ENCODE assay signal across 15 cellular contexts in the genomic region with DNA sequence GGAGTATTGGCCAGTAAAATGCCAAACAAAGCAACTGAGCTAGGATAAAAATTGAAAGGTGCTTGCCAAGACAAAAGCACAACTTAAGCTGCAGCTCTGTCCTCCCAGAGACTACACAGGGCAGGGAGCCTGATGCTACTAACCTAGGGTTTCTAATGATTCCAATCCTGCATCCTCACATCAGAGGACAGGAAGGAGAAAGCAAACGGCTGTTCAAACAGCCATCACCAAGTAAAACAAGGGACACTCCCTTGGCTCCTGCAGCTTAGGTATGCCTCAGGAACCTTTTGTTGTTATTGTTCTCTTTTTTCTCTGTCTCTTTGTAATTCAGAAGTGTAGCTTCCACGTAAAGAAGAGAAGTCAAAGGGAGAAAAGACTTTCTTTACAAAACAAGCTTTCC.
DNase-seq lines count a peak whose midpoint lies in the region; ATAC-seq and TF ChIP-seq lines count a peak whose summit lies in the region.
"Had no signal": no experiment of that assay in that cellular context is flagged by ENCODE, and none has a peak within 500 bp of the region (broad histone marks: within the 10 kb centered on the region; RNA-seq: fewer than 3 reads in every experiment).

No MANE protein-coding gene starts in this region.

- no peak for TF ChIP-seq CTCF in endothelial cell (IDR thresholded peaks at IDR 0.05; ENCODE audit: unreplicated experiment)

- H3K4me1 ChIP-seq in HUES6 (ENCODE audit: control insufficient read depth, insufficient read depth, low read length) = peaks cover 54% of the 10 kb centered on the region

- no peaks in the 10 kb centered on the region for H3K9me3 ChIP-seq in HUES6 (ENCODE audit: control insufficient read depth, insufficient read depth, low read depth, low read length)
- H3K9me3 ChIP-seq: right atrium auricular region, upper lobe of right lung had no signal

- no peaks in the 10 kb centered on the region for H3K36me3 ChIP-seq in HUES6 (ENCODE audit: control insufficient read depth, insufficient read depth, low read length)
- H3K36me3 ChIP-seq: right atrium auricular region, upper lobe of right lung had no signal

- no peaks in the 10 kb centered on the region for H3K9me3 Mint-ChIP-seq in endothelial cell (ENCODE audit: unreplicated experiment)
- H3K9me3 Mint-ChIP-seq in activated naive CD4-positive, alpha-beta T cell treated with anti-CD3 and anti-CD28 coated beads, Interleukin-2, amount 50 U/mL, for 72 hours = no peaks in the 10 kb centered on the region
- H3K9me3 Mint-ChIP-seq in stimulated activated naive B cell treated with anti-CD40 and anti-IgM and Interleukin-4, amounts not matched to agents 10 μg/mL and 1 μg/mL and 100 μg/mL, for 72 hours = no peaks in the 10 kb centered on the region
- no peaks in the 10 kb centered on the region for H3K9me3 Mint-ChIP-seq in naive thymus-derived CD8-positive, alpha-beta T cell
- H3K9me3 Mint-ChIP-seq: nephron had no signal

- H3K27ac ChIP-seq in HUES6 (ENCODE audit: low read depth, low read length) = peak overlapping the region; percentile 85
- H3K27ac ChIP-seq: epithelial cell of prostate, right atrium auricular region, upper lobe of right lung had no signal

- no peak for ATAC-seq in activated naive CD4-positive, alpha-beta T cell treated with anti-CD3 and anti-CD28 coated beads, Interleukin-2, amount 50 U/mL, for 72 hours
- no peak for ATAC-seq in stimulated activated naive B cell treated with anti-CD40 and anti-IgM and Interleukin-4, amounts not matched to agents 10 μg/mL and 1 μg/mL and 100 μg/mL, for 72 hours (replicated peaks)
- ATAC-seq in naive thymus-derived CD8-positive, alpha-beta T cell = no peak
- ATAC-seq in GM19395 (IDR thresholded peaks at IDR 0.05; ENCODE audit: unreplicated experiment) = no peak
- ATAC-seq: upper lobe of right lung had no signal

- H3K27me3 ChIP-seq in HUES6 (ENCODE audit: control insufficient read depth, insufficient read depth, low read length) = no peaks in the 10 kb centered on the region
- H3K27me3 ChIP-seq: right atrium auricular region, upper lobe of right lung had no signal

- no peak overlapping the region for H3K4me3 Mint-ChIP-seq in endothelial cell (ENCODE audit: unreplicated experiment)
- H3K4me3 Mint-ChIP-seq in stimulated activated naive B cell treated with anti-CD40 and anti-IgM and Interleukin-4, amounts not matched to agents 10 μg/mL and 1 μg/mL and 100 μg/mL, for 72 hours = peak overlapping the region in 1 of 2 donors; percentile 18
- H3K4me3 Mint-ChIP-seq in naive thymus-derived CD8-positive, alpha-beta T cell = no peak overlapping the region
- H3K4me3 Mint-ChIP-seq: nephron had no signal

- peak overlapping the region; percentile 68 for H3K27ac Mint-ChIP-seq in endothelial cell (ENCODE audit: unreplicated experiment)
- no peak overlapping the region for H3K27ac Mint-ChIP-seq in activated naive CD4-positive, alpha-beta T cell treated with anti-CD3 and anti-CD28 coated beads, Interleukin-2, amount 50 U/mL, for 72 hours
- no peak overlapping the region for H3K27ac Mint-ChIP-seq in stimulated activated naive B cell treated with anti-CD40 and anti-IgM and Interleukin-4, amounts not matched to agents 10 μg/mL and 1 μg/mL and 100 μg/mL, for 72 hours
- no peak overlapping the region for H3K27ac Mint-ChIP-seq in naive thymus-derived CD8-positive, alpha-beta T cell

- no peaks in the 10 kb centered on the region for H3K27me3 Mint-ChIP-seq in endothelial cell (ENCODE audit: unreplicated experiment)
- no peaks in the 10 kb centered on the region for H3K27me3 Mint-ChIP-seq in stimulated activated naive B cell treated with anti-CD40 and anti-IgM and Interleukin-4, amounts not matched to agents 10 μg/mL and 1 μg/mL and 100 μg/mL, for 72 hours
- peaks cover 0 to 15% (median 3%) of the 10 kb centered on the region in 5 donors for H3K27me3 Mint-ChIP-seq in naive thymus-derived CD8-positive, alpha-beta T cell

- DNase-seq in COLO668 (lab: John Stamatoyannopoulos, UW; ENCODE audit: unreplicated experiment) = peak; percentile 17
- peak; percentile 31 for DNase-seq in NCI-H774 (lab: John Stamatoyannopoulos, UW)
- no peak for DNase-seq in endothelial cell (ENCODE audit: low spot score)
- DNase-seq in activated naive CD4-positive, alpha-beta T cell treated with anti-CD3 and anti-CD28 coated beads, Interleukin-2, amount 50 U/mL, for 72 hours (ENCODE audit: low spot score in 2 of 2) = no peak
- DNase-seq in stimulated activated naive B cell treated with anti-CD40 and anti-IgM and Interleukin-4, amounts not matched to agents 10 μg/mL and 1 μg/mL and 100 μg/mL, for 72 hours = no peak
- no peak for DNase-seq in naive thymus-derived CD8-positive, alpha-beta T cell
- DNase-seq: head of caudate nucleus; NCI-H1694; stimulated activated CD4-positive, alpha-beta T cell treated with anti-CD3 and anti-CD28 coated beads, Interleukin-4, amount 100 ng/mL, for 24 hours; upper lobe of right lung had no signal

- peak overlapping the region; percentile 67 for H3K9ac ChIP-seq in HUES6 (ENCODE audit: low read length)

- peaks cover 51% of the 10 kb centered on the region for H3K4me1 Mint-ChIP-seq in endothelial cell (ENCODE audit: unreplicated experiment)
- peaks cover 17 to 35% of the 10 kb centered on the region in 2 donors for H3K4me1 Mint-ChIP-seq in stimulated activated naive B cell treated with anti-CD40 and anti-IgM and Interleukin-4, amounts not matched to agents 10 μg/mL and 1 μg/mL and 100 μg/mL, for 72 hours
- peaks cover 6 to 21% (median 17%) of the 10 kb centered on the region in 4 donors for H3K4me1 Mint-ChIP-seq in naive thymus-derived CD8-positive, alpha-beta T cell

- no peaks in the 10 kb centered on the region for H3K36me3 Mint-ChIP-seq in endothelial cell (ENCODE audit: low read depth, unreplicated experiment)
- H3K36me3 Mint-ChIP-seq in activated naive CD4-positive, alpha-beta T cell treated with anti-CD3 and anti-CD28 coated beads, Interleukin-2, amount 50 U/mL, for 72 hours = no peaks in the 10 kb centered on the region
- H3K36me3 Mint-ChIP-seq in stimulated activated naive B cell treated with anti-CD40 and anti-IgM and Interleukin-4, amounts not matched to agents 10 μg/mL and 1 μg/mL and 100 μg/mL, for 72 hours = no peaks in the 10 kb centered on the region
- no peaks in the 10 kb centered on the region for H3K36me3 Mint-ChIP-seq in naive thymus-derived CD8-positive, alpha-beta T cell

- POLR2A ChIA-PET in naive thymus-derived CD8-positive, alpha-beta T cell (lab: Charles Lee) = interaction anchor here (0.7 to 1.3 kb wide), 2 partner anchors 11 to 52 kb away, joined by 3 read pairs; no protein-coding TSS in a partner anchor

- H3K4me3 ChIP-seq in HUES6 (ENCODE audit: low read depth, low read length) = peak overlapping the region; percentile 33
- H3K4me3 ChIP-seq: right atrium auricular region, upper lobe of right lung had no signal

Comparison
In these comparisons a context has a peak if more than half of its experiments do, and no peak if none do; other contexts are left out.
1. DNase-seq: peak in COLO668 (single experiment) and NCI-H774 (single experiment); none in endothelial cell (single experiment), activated naive CD4-positive, alpha-beta T cell treated with anti-CD3 and anti-CD28 coated beads, Interleukin-2, amount 50 U/mL, for 72 hours (0 of 2), stimulated activated naive B cell treated with anti-CD40 and anti-IgM and Interleukin-4, amounts not matched to agents 10 μg/mL and 1 μg/mL and 100 μg/mL, for 72 hours (single experiment) and naive thymus-derived CD8-positive, alpha-beta T cell (0 of 10).